In genomic region chr15:64895285-64896065, GRCh38 we compare ENCODE assay signal across 8 cellular contexts. TPM values are rescaled to one million over a fixed set of nuclear protein-coding genes. Genes with fewer than 3 reads are reported as not detected.
DNase-seq lines count a peak whose midpoint lies in the region; ATAC-seq, FAIRE-seq and TF ChIP-seq lines count a peak whose summit lies in the region.

No MANE protein-coding gene starts in this region.

- H3K4me1 ChIP-seq in DND-41 (ENCODE audit: insufficient read depth, low read length) (peaks cover 50% of the 10 kb centered on the region), GM23248 (ENCODE audit: insufficient read depth) (peaks cover 44% of the 10 kb centered on the region)

- CTCF ChIA-PET in RWPE1 (lab: Yijun Ruan, JAX): no interaction called here

- H3K9me2 ChIP-seq in GM23248 (ENCODE audit: insufficient read depth): no peaks in the 10 kb centered on the region

- in situ Hi-C loops in GM23248 (cut with MboI): no loop called here

- DNase-seq in DND-41 (peak; percentile 78), GM23248 (peak; percentile 68), RWPE1 (ENCODE audit: low spot score) (no peak), caudate nucleus (lab: John Stamatoyannopoulos, UW) (peak in 6 of 61 donors; percentile 13 to 30 (median 26)), lung microvascular endothelial cell (ENCODE audit: low read depth in 2 of 2) (peak; percentile 59 to 71), type B pancreatic cell (ENCODE audit: extremely low spot score, unreplicated experiment) (no peak), D721Med (ENCODE audit: insufficient read length, low spot score) (no peak), COR-L47 (lab: John Stamatoyannopoulos, UW) (no peak)

- H3K9ac ChIP-seq in DND-41 (ENCODE audit: low read depth, low read length) (peak overlapping the region; percentile 77), GM23248 (peak overlapping the region; percentile 69)

- H3K9me3 Mint-ChIP-seq in type B pancreatic cell: no peaks in the 10 kb centered on the region

- no peaks in the 10 kb centered on the region for H3K79me2 ChIP-seq in DND-41 (ENCODE audit: insufficient read depth, low read length)
- H3K79me2 ChIP-seq in GM23248 (ENCODE audit: insufficient read depth): no peaks in the 10 kb centered on the region

- ATAC-seq in DND-41 (ENCODE audit: insufficient read depth, low read depth): peak; percentile 77

- H3K36me3 ChIP-seq in DND-41 (ENCODE audit: insufficient read depth, low read length) (no peaks in the 10 kb centered on the region), GM23248 (ENCODE audit: low read depth) (no peaks in the 10 kb centered on the region)

- H3K4me3 ChIP-seq in DND-41 (ENCODE audit: low read depth in 1 of 2, low read length in 2 of 2) (peak overlapping the region; percentile 2 to 69; a peak in 3 of 4 replicates), GM23248 (peak overlapping the region; percentile 64)

- H3K27me3 Mint-ChIP-seq in type B pancreatic cell: no peaks in the 10 kb centered on the region

- no peaks in the 10 kb centered on the region for H3K36me3 Mint-ChIP-seq in type B pancreatic cell

- FAIRE-seq in D721Med (lab: Jason Lieb, UNC): no peak

- H2AFZ ChIP-seq in DND-41 (ENCODE audit: low read depth, low read length) (peak overlapping the region; percentile 84), GM23248 (peak overlapping the region; percentile 84)

- H3K4me1 Mint-ChIP-seq in type B pancreatic cell (ENCODE audit: unreplicated experiment): peaks cover 47% of the 10 kb centered on the region

- H3K4me2 ChIP-seq in DND-41 (ENCODE audit: insufficient read depth, low read length) (peak overlapping the region; percentile 87), GM23248 (ENCODE audit: unreplicated experiment) (peak overlapping the region; percentile 87)

- H3K27ac ChIP-seq in DND-41 (ENCODE audit: low read length) (peak overlapping the region; percentile 90), GM23248 (peak overlapping the region; percentile 42), RWPE1 (peak overlapping the region; percentile 87), caudate nucleus (ENCODE audit: low read depth, low read length) (peak overlapping the region; percentile 93)

- TF ChIP-seq CTCF in DND-41 (IDR thresholded peaks at IDR 0.05; ENCODE audit: borderline replicate concordance, extremely low read depth, low read length, poor library complexity, severe bottlenecking) (peak; percentile 45), RWPE1 (conservative IDR thresholded peaks at IDR 0.05; ENCODE audit: low read depth) (no peak), type B pancreatic cell (conservative IDR thresholded peaks at IDR 0.05) (no peak), D721Med (IDR thresholded peaks at IDR 0.05; ENCODE audit: insufficient read depth, missing control alignments) (no peak)

- 22 to 24% methylated on average over 5 to 6 of the region's 6 CpGs for WGBS in GM23248 (ENCODE audit: low coverage in 1 of 2, low lambda C conversion rate in 2 of 2, missing lambda C conversion rate in 2 of 2), 2 experiments

- no peaks in the 10 kb centered on the region for H3K27me3 ChIP-seq in DND-41 (ENCODE audit: insufficient read depth, low read length, poor library complexity)
- no peaks in the 10 kb centered on the region for H3K27me3 ChIP-seq in GM23248 (replicated peaks; ENCODE audit: insufficient read depth)

- H4K20me1 ChIP-seq in DND-41 (ENCODE audit: insufficient read depth, low read length): no peaks in the 10 kb centered on the region
- H4K20me1 ChIP-seq in GM23248 (ENCODE audit: insufficient read depth): no peaks in the 10 kb centered on the region

- H3K4me3 Mint-ChIP-seq in type B pancreatic cell: peak overlapping the region; percentile 87

- POLR2A ChIA-PET in RWPE1 (lab: Yijun Ruan, JAX; ENCODE audit: low non-redundant PET): interaction anchor here (0.6 kb wide), 1 partner anchor 52 kb away, joined by 3 read pairs; no protein-coding TSS in a partner anchor

- H3F3A ChIP-seq in GM23248 (ENCODE audit: insufficient read depth): peaks cover 20% of the 10 kb centered on the region

- peak overlapping the region; percentile 99 for H3K27ac Mint-ChIP-seq in type B pancreatic cell

- H3K9me3 ChIP-seq in DND-41 (ENCODE audit: insufficient read depth, low read length, severe bottlenecking) (no peaks in the 10 kb centered on the region), GM23248 (ENCODE audit: low read depth) (no peaks in the 10 kb centered on the region)

RNA-seq across cellular contexts. Expression of gene ANKDD1A, which starts 16.2 kb away (rescaled TPM):
- 3.1 and 3.3 TPM in 2 replicates for total RNA-seq in GM23248 (2014; rRNA removed; shearing (Covaris generic))
- polyA plus RNA-seq in GM23248 (2016; fragmentation: Nextera tagmentation; extraction: Ambion mirVana): 2.7 and 3.5 TPM in 2 replicates
- 3.0 and 3.7 TPM in 2 replicates for total RNA-seq in lung microvascular endothelial cell
- 2.3 and 3.2 TPM in 2 replicates for total RNA-seq in type B pancreatic cell (ENCODE audit: low replicate concordance)

RNA-seq across cellular contexts. Expression of gene PLEKHO2, which starts 53.8 kb away (rescaled TPM):
- 27.2 and 35.3 TPM in 2 replicates for total RNA-seq in GM23248 (2014; rRNA removed; shearing (Covaris generic))
- polyA plus RNA-seq in GM23248 (2016; fragmentation: Nextera tagmentation; extraction: Ambion mirVana): 30.7 and 32.3 TPM in 2 replicates
- 47.1 and 62.7 TPM in 2 replicates for total RNA-seq in lung microvascular endothelial cell
- total RNA-seq in type B pancreatic cell (ENCODE audit: low replicate concordance): 10.1 and 11.2 TPM in 2 replicates

Comparison
In these comparisons a context has a peak if more than half of its experiments do, and no peak if none do; other contexts are left out.
1. DNase-seq: peak in DND-41 (single experiment), GM23248 (single experiment) and lung microvascular endothelial cell (2 of 2); none in RWPE1 (single experiment), type B pancreatic cell (single experiment), D721Med (single experiment) and COR-L47 (single experiment).
2. H3K27ac ChIP-seq: peak in every context shown above with its lines; median percentile 93 in caudate nucleus; 90 in DND-41; 87 in RWPE1; 42 in GM23248.